1 cellular context compared by ENCODE assay signal in the genomic region with DNA sequence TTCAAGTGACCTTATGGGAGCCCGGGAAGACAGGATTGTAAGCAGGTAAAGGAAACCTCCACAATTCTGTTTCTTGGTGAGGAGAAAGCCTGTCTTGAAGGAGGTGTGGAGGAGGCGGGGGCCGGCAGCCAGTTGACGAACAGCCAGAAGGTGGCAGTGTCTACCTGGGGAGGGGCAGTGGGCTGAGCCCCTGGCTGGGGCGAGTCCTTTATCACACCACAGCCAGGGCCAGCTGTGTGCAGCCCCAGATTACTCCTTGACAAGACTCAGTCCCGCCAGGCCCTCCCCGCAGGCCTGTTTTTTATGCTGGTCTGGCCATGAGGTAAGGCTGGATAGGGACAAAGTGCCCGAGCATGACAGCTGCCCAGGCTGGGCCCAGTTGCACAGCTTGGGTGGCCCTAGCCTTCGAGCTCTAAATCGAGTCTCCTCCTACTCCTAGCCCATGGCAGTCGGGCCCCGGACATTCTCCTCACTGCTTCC.
A peak's percentile ranks its signal among the peaks of the same experiment; 100 is the strongest.
TF ChIP-seq lines count a peak whose summit lies in the region.

No MANE protein-coding gene starts in this region.

TF ChIP-seq in HepG2, 621 proteins besides CTCF, POLR2A, EP300 and RAD21 (continued from another document):
- TF ChIP-seq, protein P1, sequence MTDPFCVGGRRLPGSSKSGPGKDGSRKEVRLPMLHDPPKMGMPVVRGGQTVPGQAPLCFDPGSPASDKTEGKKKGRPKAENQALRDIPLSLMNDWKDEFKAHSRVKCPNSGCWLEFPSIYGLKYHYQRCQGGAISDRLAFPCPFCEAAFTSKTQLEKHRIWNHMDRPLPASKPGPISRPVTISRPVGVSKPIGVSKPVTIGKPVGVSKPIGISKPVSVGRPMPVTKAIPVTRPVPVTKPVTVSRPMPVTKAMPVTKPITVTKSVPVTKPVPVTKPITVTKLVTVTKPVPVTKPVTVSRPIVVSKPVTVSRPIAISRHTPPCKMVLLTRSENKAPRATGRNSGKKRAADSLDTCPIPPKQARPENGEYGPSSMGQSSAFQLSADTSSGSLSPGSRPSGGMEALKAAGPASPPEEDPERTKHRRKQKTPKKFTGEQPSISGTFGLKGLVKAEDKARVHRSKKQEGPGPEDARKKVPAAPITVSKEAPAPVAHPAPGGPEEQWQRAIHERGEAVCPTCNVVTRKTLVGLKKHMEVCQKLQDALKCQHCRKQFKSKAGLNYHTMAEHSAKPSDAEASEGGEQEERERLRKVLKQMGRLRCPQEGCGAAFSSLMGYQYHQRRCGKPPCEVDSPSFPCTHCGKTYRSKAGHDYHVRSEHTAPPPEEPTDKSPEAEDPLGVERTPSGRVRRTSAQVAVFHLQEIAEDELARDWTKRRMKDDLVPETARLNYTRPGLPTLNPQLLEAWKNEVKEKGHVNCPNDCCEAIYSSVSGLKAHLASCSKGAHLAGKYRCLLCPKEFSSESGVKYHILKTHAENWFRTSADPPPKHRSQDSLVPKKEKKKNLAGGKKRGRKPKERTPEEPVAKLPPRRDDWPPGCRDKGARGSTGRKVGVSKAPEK (CRISPR knock-in tag; IDR thresholded peaks at IDR 0.05; ENCODE audit: borderline replicate concordance): no peak
- TF ChIP-seq, protein P2, sequence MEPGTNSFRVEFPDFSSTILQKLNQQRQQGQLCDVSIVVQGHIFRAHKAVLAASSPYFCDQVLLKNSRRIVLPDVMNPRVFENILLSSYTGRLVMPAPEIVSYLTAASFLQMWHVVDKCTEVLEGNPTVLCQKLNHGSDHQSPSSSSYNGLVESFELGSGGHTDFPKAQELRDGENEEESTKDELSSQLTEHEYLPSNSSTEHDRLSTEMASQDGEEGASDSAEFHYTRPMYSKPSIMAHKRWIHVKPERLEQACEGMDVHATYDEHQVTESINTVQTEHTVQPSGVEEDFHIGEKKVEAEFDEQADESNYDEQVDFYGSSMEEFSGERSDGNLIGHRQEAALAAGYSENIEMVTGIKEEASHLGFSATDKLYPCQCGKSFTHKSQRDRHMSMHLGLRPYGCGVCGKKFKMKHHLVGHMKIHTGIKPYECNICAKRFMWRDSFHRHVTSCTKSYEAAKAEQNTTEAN (CRISPR knock-in tag; conservative IDR thresholded peaks at IDR 0.05): no peak
- TF ChIP-seq ZNF607 (CRISPR knock-in tag; IDR thresholded peaks at IDR 0.05; ENCODE audit: borderline replicate concordance) (no peak), ATF7 (IDR thresholded peaks at IDR 0.05) (no peak), ATF7 (CRISPR knock-in tag; IDR thresholded peaks at IDR 0.05) (no peak), ARNT2 (CRISPR knock-in tag; IDR thresholded peaks at IDR 0.05; ENCODE audit: low read depth) (no peak), ATM (IDR thresholded peaks at IDR 0.05; ENCODE audit: borderline replicate concordance) (no peak), ZNF331 (CRISPR knock-in tag; IDR thresholded peaks at IDR 0.05) (0 out of 2 replicates have a peak, but pooled peaks have one; percentile 24), SNAPC2 (CRISPR knock-in tag; IDR thresholded peaks at IDR 0.05) (no peak), ZNF121 (CRISPR knock-in tag; IDR thresholded peaks at IDR 0.05) (peak; percentile 29; the same call in 1 of the 2 replicates), ZNF354B (CRISPR knock-in tag; IDR thresholded peaks at IDR 0.05) (no peak), EZH2 (conservative IDR thresholded peaks at IDR 0.05; ENCODE audit: low read depth, low read length) (no peak), ZNF530 (CRISPR knock-in tag; IDR thresholded peaks at IDR 0.05; ENCODE audit: low read depth) (no peak), ATF7-NPFF (CRISPR knock-in tag; IDR thresholded peaks at IDR 0.05; ENCODE audit: low read depth) (no peak), ZNF460 (CRISPR knock-in tag; IDR thresholded peaks at IDR 0.05; ENCODE audit: borderline replicate concordance) (no peak)
- TF ChIP-seq, protein P3, sequence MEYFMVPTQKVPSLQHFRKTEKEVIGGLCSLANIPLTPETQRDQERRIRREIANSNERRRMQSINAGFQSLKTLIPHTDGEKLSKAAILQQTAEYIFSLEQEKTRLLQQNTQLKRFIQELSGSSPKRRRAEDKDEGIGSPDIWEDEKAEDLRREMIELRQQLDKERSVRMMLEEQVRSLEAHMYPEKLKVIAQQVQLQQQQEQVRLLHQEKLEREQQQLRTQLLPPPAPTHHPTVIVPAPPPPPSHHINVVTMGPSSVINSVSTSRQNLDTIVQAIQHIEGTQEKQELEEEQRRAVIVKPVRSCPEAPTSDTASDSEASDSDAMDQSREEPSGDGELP (IDR thresholded peaks at IDR 0.05; ENCODE audit: borderline replicate concordance, low read depth): peak; percentile 75; the same call in 1 of the 2 replicates
